Comparison of ENCODE assay signal across 16 cellular contexts in genomic region chr1:181011301-181012202, GRCh38. TPM values are rescaled to one million over a fixed set of nuclear protein-coding genes. Genes with fewer than 3 reads are reported as not detected.
DNase-seq lines count a peak whose midpoint lies in the region; ATAC-seq and TF ChIP-seq lines count a peak whose summit lies in the region.
"Had no signal": no experiment of that assay in that cellular context is flagged by ENCODE, and none has a peak within 500 bp of the region (broad histone marks: within the 10 kb centered on the region; RNA-seq: fewer than 3 reads in every experiment).

No MANE protein-coding gene starts in this region.

- POLR2A ChIA-PET in Caco-2 (lab: Charles Lee) (no interaction called here), SK-N-SH (lab: Yijun Ruan, JAX) (no interaction called here)

- TF ChIP-seq RAD21 in SK-N-SH (IDR thresholded peaks at IDR 0.05; ENCODE audit: low read length): no peak

- H3K36me3 ChIP-seq in Caco-2 (ENCODE audit: control insufficient read depth, insufficient read depth, low read length): no peaks in the 10 kb centered on the region; the same call in 1 of the 2 replicates
- peaks cover 0 to under 1% of the 10 kb centered on the region in 2 experiments for H3K36me3 ChIP-seq in SK-N-SH (replicated peaks in 1 of 2; ENCODE audit: control insufficient read depth in 1 of 2, insufficient read depth in 2 of 2, low read length in 1 of 2)
- no peaks in the 10 kb centered on the region for H3K36me3 ChIP-seq in left lung
- H3K36me3 ChIP-seq in smooth muscle cell (ENCODE audit: low read depth): no peaks in the 10 kb centered on the region
- H3K36me3 ChIP-seq in brain microvascular endothelial cell (replicated peaks): no peaks in the 10 kb centered on the region
- H3K36me3 ChIP-seq: BE2C, stomach had no signal

- TF ChIP-seq EP300 in SK-N-SH (IDR thresholded peaks at IDR 0.05; ENCODE audit: borderline replicate concordance in 1 of 2, low read depth in 1 of 2, low read length in 1 of 2): no peak

- no peaks in the 10 kb centered on the region for H3K9me3 ChIP-seq in Caco-2
- H3K9me3 ChIP-seq in SK-N-SH: no peaks in the 10 kb centered on the region
- no peaks in the 10 kb centered on the region for H3K9me3 ChIP-seq in left lung
- H3K9me3 ChIP-seq in smooth muscle cell (replicated peaks; ENCODE audit: low read depth): no peaks in the 10 kb centered on the region
- H3K9me3 ChIP-seq: BE2C, stomach had no signal

- H3K4me3 Mint-ChIP-seq in Caco-2 (ENCODE audit: unreplicated experiment): no peak overlapping the region
- H3K4me3 Mint-ChIP-seq: activated CD4-positive, alpha-beta T cell treated with anti-CD3 and anti-CD28 coated beads, Interleukin-2, amount 10 ng/mL, durations not matched to agents 24 days and 14 days; activated naive CD4-positive, alpha-beta T cell treated with anti-CD3 and anti-CD28 coated beads, Interleukin-2, amount 10 ng/mL, durations not matched to agents 7 days and 5 days had no signal

- intact Hi-C loops in Caco-2 (cut with micrococcal nuclease; ENCODE audit: unreplicated experiment) (loop anchor here (1.0 kb wide), 1 partner anchor 11 kb away; the partner anchor contains the start of gene STX6), left lung (cut with DNase I) (no loop called here)

- H3K9me3 Mint-ChIP-seq in Caco-2 (ENCODE audit: unreplicated experiment): no peaks in the 10 kb centered on the region
- H3K9me3 Mint-ChIP-seq: activated CD4-positive, alpha-beta T cell treated with anti-CD3 and anti-CD28 coated beads, Interleukin-2, amount 10 ng/mL, durations not matched to agents 24 days and 14 days; activated naive CD4-positive, alpha-beta T cell treated with anti-CD3 and anti-CD28 coated beads, Interleukin-2, amount 10 ng/mL, durations not matched to agents 7 days and 5 days had no signal

- peaks cover 14% of the 10 kb centered on the region for H3F3A ChIP-seq in SK-N-SH (replicated peaks; ENCODE audit: insufficient read depth)
- H3F3A ChIP-seq in smooth muscle cell (ENCODE audit: low read depth): no peaks in the 10 kb centered on the region

- ATAC-seq in left lung: peak; percentile 61

- H3K79me2 ChIP-seq in SK-N-SH (ENCODE audit: insufficient read depth): peaks cover 88% of the 10 kb centered on the region
- peaks cover 95% of the 10 kb centered on the region for H3K79me2 ChIP-seq in smooth muscle cell (ENCODE audit: low read depth)

- DNase-seq in Caco-2 (no peak), SK-N-SH (no peak), left lung (no peak), smooth muscle cell (lab: John Stamatoyannopoulos, UW; ENCODE audit: unreplicated experiment) (no peak), globus pallidus (ENCODE audit: low spot score) (no peak), NCI-H446 (lab: John Stamatoyannopoulos, UW) (no peak), brain microvascular endothelial cell (no peak)
- DNase-seq: activated CD4-positive, alpha-beta T cell treated with anti-CD3 and anti-CD28 coated beads, Interleukin-2, amount 10 ng/mL, durations not matched to agents 24 days and 14 days; activated naive CD4-positive, alpha-beta T cell treated with anti-CD3 and anti-CD28 coated beads, Interleukin-2, amount 10 ng/mL, durations not matched to agents 7 days and 5 days; BE2C; kidney; NCI-H510A treated with DMSO at 0.1 percent for 48 hours; SHP77 treated with DMSO at 0.1 percent for 48 hours; stimulated activated CD4-positive, alpha-beta T cell treated with anti-CD3 and anti-CD28 coated beads, Interleukin-15, amount 100 ng/mL, for 24 hours; stomach; T-helper 9 cell had no signal

- TF ChIP-seq CTCF in Caco-2 (IDR thresholded peaks at IDR 0.05; ENCODE audit: insufficient read depth in 1 of 2, low read depth in 1 of 2, low read length in 1 of 2, severe bottlenecking in 1 of 2, unreplicated experiment in 1 of 2): no peak
- TF ChIP-seq CTCF in SK-N-SH (IDR thresholded peaks at IDR 0.05): no peak
- no peak for TF ChIP-seq CTCF in left lung (IDR thresholded peaks at IDR 0.05)
- TF ChIP-seq CTCF in smooth muscle cell (IDR thresholded peaks at IDR 0.05; ENCODE audit: borderline replicate concordance, insufficient read depth, poor library complexity, severe bottlenecking): no peak
- TF ChIP-seq CTCF in brain microvascular endothelial cell (IDR thresholded peaks at IDR 0.05; ENCODE audit: low read depth, low read length, missing control alignments): no peak

- H4K20me1 ChIP-seq in SK-N-SH (ENCODE audit: insufficient read depth): peaks cover 7% of the 10 kb centered on the region; the same call in 1 of the 2 replicates
- H4K20me1 ChIP-seq in smooth muscle cell (ENCODE audit: low read depth): peaks cover 98% of the 10 kb centered on the region

- in situ Hi-C loops in brain microvascular endothelial cell (cut with HindIII; ENCODE audit: low pct_ligation_motif_present, low sequenced_read_pairs): no loop called here

- no peak overlapping the region for H2AFZ ChIP-seq in SK-N-SH (ENCODE audit: low read depth)
- H2AFZ ChIP-seq in smooth muscle cell (ENCODE audit: low read depth): no peak overlapping the region

- peak overlapping the region; percentile 31 to 69 for H3K27ac ChIP-seq in SK-N-SH (ENCODE audit: low read depth in 2 of 2, low read length in 1 of 2)
- peak overlapping the region; percentile 25 to 57 for H3K27ac ChIP-seq in left lung
- peak overlapping the region; percentile 22 for H3K27ac ChIP-seq in smooth muscle cell (ENCODE audit: low read depth)
- H3K27ac ChIP-seq in brain microvascular endothelial cell: no peak overlapping the region

- WGBS in SK-N-SH (ENCODE audit: low lambda C conversion rate): 100% methylated on average over 3 of the region's 3 CpGs
- 92% methylated on average over 3 of the region's 3 CpGs for WGBS in smooth muscle cell (ENCODE audit: low lambda C conversion rate)

- H3K27me3 ChIP-seq in Caco-2 (replicated peaks; ENCODE audit: control insufficient read depth, insufficient read depth, low read length) (no peaks in the 10 kb centered on the region), SK-N-SH (ENCODE audit: insufficient read depth) (no peaks in the 10 kb centered on the region), left lung (no peaks in the 10 kb centered on the region), smooth muscle cell (ENCODE audit: low read depth) (no peaks in the 10 kb centered on the region), brain microvascular endothelial cell (replicated peaks) (no peaks in the 10 kb centered on the region)
- H3K27me3 ChIP-seq: BE2C, stomach had no signal

- peaks cover 17% of the 10 kb centered on the region for H3K4me1 Mint-ChIP-seq in Caco-2 (ENCODE audit: low read depth, unreplicated experiment)

- no TSS peak for BruUV-seq in Caco-2 (replicated peaks; lab: Mats Ljungman, UMichigan)

- H3K36me3 Mint-ChIP-seq in Caco-2 (ENCODE audit: insufficient read depth, unreplicated experiment): peaks cover 11% of the 10 kb centered on the region

- H3K9ac ChIP-seq in SK-N-SH (peak overlapping the region; percentile 19; the same call in 1 of the 2 replicates), smooth muscle cell (ENCODE audit: low read depth) (no peak overlapping the region)

- H3K4me3 ChIP-seq in Caco-2 (ENCODE audit: low read depth, low read length) (no peak overlapping the region), SK-N-SH (ENCODE audit: low read depth in 2 of 2, low read length in 1 of 2) (no peak overlapping the region), left lung (no peak overlapping the region), smooth muscle cell (no peak overlapping the region), brain microvascular endothelial cell (ENCODE audit: low read depth, low read length) (no peak overlapping the region)
- H3K4me3 ChIP-seq: stomach had no signal

- H3K27ac Mint-ChIP-seq in Caco-2 (ENCODE audit: unreplicated experiment): peak overlapping the region; percentile 50
- H3K27ac Mint-ChIP-seq: activated CD4-positive, alpha-beta T cell treated with anti-CD3 and anti-CD28 coated beads, Interleukin-2, amount 10 ng/mL, durations not matched to agents 24 days and 14 days; activated naive CD4-positive, alpha-beta T cell treated with anti-CD3 and anti-CD28 coated beads, Interleukin-2, amount 10 ng/mL, durations not matched to agents 7 days and 5 days had no signal

- CTCF ChIA-PET in Caco-2 (lab: Charles Lee) (no interaction called here), SK-N-SH (lab: Yijun Ruan, JAX) (interaction anchor here (1.4 kb wide), 1 partner anchor 128 kb away, joined by 3 read pairs; no protein-coding TSS in a partner anchor)

- no peaks in the 10 kb centered on the region for H3K9me2 ChIP-seq in SK-N-SH

- H3K4me1 ChIP-seq in Caco-2 (peaks cover 15% of the 10 kb centered on the region; the same call in 1 of the 2 replicates), SK-N-SH (ENCODE audit: control insufficient read depth in 1 of 2, insufficient read depth in 2 of 2, low read depth in 1 of 2, low read length in 1 of 2) (peaks cover 8 to 10% of the 10 kb centered on the region in 2 experiments; a peak in 3 of 4 replicates), left lung (peaks cover 32 to 70% of the 10 kb centered on the region in 2 donors), smooth muscle cell (ENCODE audit: low read depth) (no peaks in the 10 kb centered on the region)
- H3K4me1 ChIP-seq: BE2C had no signal

- H3K27me3 Mint-ChIP-seq in Caco-2 (ENCODE audit: insufficient read depth, unreplicated experiment): no peaks in the 10 kb centered on the region
- H3K27me3 Mint-ChIP-seq: activated CD4-positive, alpha-beta T cell treated with anti-CD3 and anti-CD28 coated beads, Interleukin-2, amount 10 ng/mL, durations not matched to agents 24 days and 14 days; activated naive CD4-positive, alpha-beta T cell treated with anti-CD3 and anti-CD28 coated beads, Interleukin-2, amount 10 ng/mL, durations not matched to agents 7 days and 5 days had no signal

- H3K4me2 ChIP-seq in SK-N-SH: peak overlapping the region; percentile 43
- H3K4me2 ChIP-seq in smooth muscle cell: peak overlapping the region; percentile 11

TF ChIP-seq in SK-N-SH, 30 proteins besides CTCF, POLR2A, EP300 and RAD21 (continues in another document):
- no peak for TF ChIP-seq RXRA (IDR thresholded peaks at IDR 0.05; ENCODE audit: borderline replicate concordance, low read depth)
- TF ChIP-seq EZH2phosphoT487 (IDR thresholded peaks at IDR 0.05; ENCODE audit: borderline replicate concordance, low read depth): no peak

RNA-seq across cellular contexts. Expression of gene STX6, which starts 11.1 kb away (rescaled TPM):
- total RNA-seq in Caco-2 (2022) (20.5 TPM in 2 replicates), left lung (10 to 100 TPM; 29.5 to 30.9 TPM), smooth muscle cell (16.9 and 19.2 TPM in 2 replicates)
- polyA plus RNA-seq in SK-N-SH (2012; rRNA removed) (11.6 and 16.1 TPM in 2 replicates), smooth muscle cell (9.3 and 12.2 TPM in 2 replicates)
- polyA plus RNA-seq in SK-N-SH (2012; cell fraction: cytosol; rRNA removed): 13.5 and 14.6 TPM in 2 replicates
- polyA plus RNA-seq in SK-N-SH (2012; cell fraction: nucleus; rRNA removed): 12.7 and 16.4 TPM in 2 replicates

RNA-seq across cellular contexts. Expression of gene MR1, which starts 22.2 kb away (rescaled TPM):
- 2.4 and 2.5 TPM in 2 replicates for total RNA-seq in Caco-2 (2022)
- polyA plus RNA-seq in SK-N-SH (2012; rRNA removed): 7.0 and 9.7 TPM in 2 replicates
- polyA plus RNA-seq in SK-N-SH (2012; cell fraction: cytosol; rRNA removed): 7.1 and 8.3 TPM in 2 replicates
- 5.1 and 6.4 TPM in 2 replicates for polyA plus RNA-seq in SK-N-SH (2012; cell fraction: nucleus; rRNA removed)
- 10 to 100 TPM; 36.9 to 45.7 TPM for total RNA-seq in left lung
- total RNA-seq in smooth muscle cell: 1.4 and 2.1 TPM in 2 replicates
- polyA plus RNA-seq in smooth muscle cell: 0.26 and 1.2 TPM in 2 replicates

Comparison
In these comparisons a context has a peak if more than half of its experiments do, and no peak if none do; other contexts are left out.
1. RNA of gene MR1, which starts 22.2 kb away (total RNA-seq): 36.9 to 45.7 TPM in left lung; 2.4 to 2.5 TPM in Caco-2 and 1.4 to 2.1 TPM in smooth muscle cell; every median in the first group is over 10 times any median in the second.